27 cellular contexts compared by ENCODE assay signal in the genomic region with DNA sequence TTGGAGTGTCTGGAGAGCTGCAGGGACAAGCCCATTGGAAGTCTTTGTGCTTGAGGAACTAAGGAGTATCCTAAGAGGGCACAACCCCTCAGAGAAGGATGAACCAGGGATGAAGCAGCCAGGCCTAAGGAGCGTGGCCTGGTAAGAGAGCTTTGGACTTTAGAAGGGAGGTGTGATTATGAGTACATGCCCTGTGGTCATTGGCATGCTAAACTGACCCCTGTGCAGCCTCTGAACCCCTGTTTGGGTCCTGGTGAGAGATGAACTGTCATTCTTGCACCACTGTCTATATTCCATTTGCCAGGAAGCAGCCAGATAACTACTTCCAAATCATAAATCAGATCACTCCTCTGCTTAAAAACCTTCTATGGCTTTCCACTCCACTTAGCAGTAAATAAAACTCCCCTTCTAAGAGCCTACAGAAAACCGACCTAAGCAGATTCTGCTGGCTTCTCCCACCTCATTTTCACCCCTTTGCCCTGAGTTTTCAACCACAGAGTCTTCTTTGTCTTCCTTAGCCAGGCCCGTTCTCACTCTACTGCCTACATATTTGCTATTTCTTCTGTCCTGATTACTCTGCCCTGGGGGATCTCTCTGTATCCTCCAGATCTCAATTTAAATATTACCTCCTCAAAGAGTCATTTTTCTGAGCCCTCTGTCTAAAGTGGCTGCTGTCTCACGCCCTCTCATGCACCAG.
"Had no signal": no experiment of that assay in that cellular context is flagged by ENCODE, and none has a peak within 500 bp of the region (broad histone marks: within the 10 kb centered on the region; RNA-seq: fewer than 3 reads in every experiment).

No MANE protein-coding gene starts in this region.

- H3K27me3 Mint-ChIP-seq: activated CD4-positive, alpha-beta memory T cell treated with anti-CD3 and anti-CD28 coated beads for 36 hours; activated naive CD4-positive, alpha-beta T cell treated with anti-CD3 and anti-CD28 coated beads, Interleukin-2, amount 10 ng/mL, durations not matched to agents 7 days and 5 days; activated naive CD8-positive, alpha-beta T cell treated with anti-CD3 and anti-CD28 coated beads, Interleukin-2, amount 10 ng/mL, durations not matched to agents 7 days and 5 days; effector memory CD8-positive, alpha-beta T cell; naive thymus-derived CD8-positive, alpha-beta T cell had no signal

- H3K4me1 Mint-ChIP-seq: immature natural killer cell had no signal

- H3K27ac Mint-ChIP-seq: activated CD4-positive, alpha-beta memory T cell treated with anti-CD3 and anti-CD28 coated beads for 36 hours; activated naive CD4-positive, alpha-beta T cell treated with anti-CD3 and anti-CD28 coated beads, Interleukin-2, amount 10 ng/mL, durations not matched to agents 7 days and 5 days; activated naive CD8-positive, alpha-beta T cell treated with anti-CD3 and anti-CD28 coated beads, Interleukin-2, amount 10 ng/mL, durations not matched to agents 7 days and 5 days; effector memory CD8-positive, alpha-beta T cell; immature natural killer cell; naive thymus-derived CD8-positive, alpha-beta T cell; T-helper 1 cell treated with Interleukin-12 subunit alpha and Interleukin-12 subunit beta and Interleukin-4 antibody, amounts not matched to agents 30 μg/mL and 1 μg/mL, for 36 hours had no signal

- H3K4me3 Mint-ChIP-seq: activated CD4-positive, alpha-beta memory T cell treated with anti-CD3 and anti-CD28 coated beads for 36 hours; activated naive CD4-positive, alpha-beta T cell treated with anti-CD3 and anti-CD28 coated beads, Interleukin-2, amount 10 ng/mL, durations not matched to agents 7 days and 5 days; activated naive CD8-positive, alpha-beta T cell treated with anti-CD3 and anti-CD28 coated beads, Interleukin-2, amount 10 ng/mL, durations not matched to agents 7 days and 5 days; effector memory CD8-positive, alpha-beta T cell; immature natural killer cell; naive thymus-derived CD8-positive, alpha-beta T cell; T-helper 1 cell treated with Interleukin-12 subunit alpha and Interleukin-12 subunit beta and Interleukin-4 antibody, amounts not matched to agents 30 μg/mL and 1 μg/mL, for 36 hours had no signal

- H3K36me3 Mint-ChIP-seq: activated CD4-positive, alpha-beta memory T cell treated with anti-CD3 and anti-CD28 coated beads for 36 hours; activated naive CD4-positive, alpha-beta T cell treated with anti-CD3 and anti-CD28 coated beads, Interleukin-2, amount 10 ng/mL, durations not matched to agents 7 days and 5 days; activated naive CD8-positive, alpha-beta T cell treated with anti-CD3 and anti-CD28 coated beads, Interleukin-2, amount 10 ng/mL, durations not matched to agents 7 days and 5 days; immature natural killer cell; naive thymus-derived CD8-positive, alpha-beta T cell had no signal

- FAIRE-seq: endothelial cell of umbilical vein, kidney, TTC549 had no signal

- DNase-seq: activated CD4-positive, alpha-beta memory T cell treated with anti-CD3 and anti-CD28 coated beads for 36 hours; activated CD4-positive, alpha-beta T cell treated with anti-CD3 and anti-CD28 coated beads for 48 hours; activated CD8-positive, alpha-beta memory T cell treated with anti-CD3 and anti-CD28 coated beads, Interleukin-2, amount 50 U/mL, for 4 hours; activated gamma-delta T cell; activated naive CD4-positive, alpha-beta T cell treated with anti-CD3 and anti-CD28 coated beads, Interleukin-2, amount 10 ng/mL, durations not matched to agents 7 days and 5 days; activated naive CD8-positive, alpha-beta T cell treated with anti-CD3 and anti-CD28 coated beads, Interleukin-2, amount 10 ng/mL, durations not matched to agents 7 days and 5 days; activated T-cell treated with anti-CD3 and anti-CD28 coated beads, Interleukin-2, amount 50 U/mL, for 1 hour; brain microvascular endothelial cell; caudate nucleus; cortex of kidney; effector memory CD8-positive, alpha-beta T cell; heart left ventricle; hypothalamus; immature natural killer cell; kidney; left ventricle myocardium superior; naive thymus-derived CD8-positive, alpha-beta T cell; posterior cingulate gyrus; right cardiac atrium; stimulated activated CD4-positive, alpha-beta T cell treated with anti-CD3 and anti-CD28 coated beads, Interleukin-2, amount 100 ng/mL, for 48 hours; stimulated activated naive CD8-positive, alpha-beta T cell treated with anti-CD3 and anti-CD28 coated beads, Interleukin-15, Interleukin-2, amounts not matched to agents 100 U/mL and 50 U/mL, for 24 hours; T-helper 9 cell; trophoblast cell; uterus had no signal

- H3K9me3 Mint-ChIP-seq: activated CD4-positive, alpha-beta memory T cell treated with anti-CD3 and anti-CD28 coated beads for 36 hours; activated naive CD4-positive, alpha-beta T cell treated with anti-CD3 and anti-CD28 coated beads, Interleukin-2, amount 10 ng/mL, durations not matched to agents 7 days and 5 days; activated naive CD8-positive, alpha-beta T cell treated with anti-CD3 and anti-CD28 coated beads, Interleukin-2, amount 10 ng/mL, durations not matched to agents 7 days and 5 days; effector memory CD8-positive, alpha-beta T cell; immature natural killer cell; naive thymus-derived CD8-positive, alpha-beta T cell; T-helper 1 cell treated with Interleukin-12 subunit alpha and Interleukin-12 subunit beta and Interleukin-4 antibody, amounts not matched to agents 30 μg/mL and 1 μg/mL, for 36 hours had no signal
